In the genomic region with DNA sequence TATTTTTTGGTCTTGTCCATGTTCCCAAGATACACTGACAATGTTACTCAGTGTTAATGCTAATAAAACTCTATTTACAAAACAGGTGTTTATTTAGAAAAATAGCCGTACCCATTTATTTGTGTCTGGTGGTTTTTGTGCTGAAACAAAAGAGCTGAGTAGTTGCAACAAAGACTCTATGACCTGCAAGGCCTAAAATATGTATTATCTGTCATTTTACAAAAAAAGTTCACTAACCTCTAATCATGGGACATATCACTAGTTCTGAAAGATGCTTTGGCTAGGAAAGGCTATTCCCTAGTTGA, we compare ENCODE assay signal across 25 cellular contexts. TPM values are rescaled to one million over a fixed set of nuclear protein-coding genes. Genes with fewer than 3 reads are reported as not detected.
DNase-seq lines count a peak whose midpoint lies in the region; ATAC-seq, FAIRE-seq and TF ChIP-seq lines count a peak whose summit lies in the region.
"Had no signal": no experiment of that assay in that cellular context is flagged by ENCODE, and none has a peak within 500 bp of the region (broad histone marks: within the 10 kb centered on the region; RNA-seq: fewer than 3 reads in every experiment).

No MANE protein-coding gene starts in this region.

- TF ChIP-seq EP300 in H1 (IDR thresholded peaks at IDR 0.05; ENCODE audit: borderline replicate concordance in 1 of 2, low read depth in 2 of 2, low read length in 2 of 2) = no peak

- no peaks in the 10 kb centered on the region for H3F3A ChIP-seq in OCI-LY1 (ENCODE audit: insufficient read depth, low read length)

- TF ChIP-seq POLR2A in H1 (IDR thresholded peaks at IDR 0.05; ENCODE audit: control extremely low read depth in 1 of 2, low read depth in 2 of 2, low read length in 2 of 2) = no peak

- H4K20me1 ChIP-seq in OCI-LY1 (ENCODE audit: insufficient read depth, low read length) (no peaks in the 10 kb centered on the region), H1 (replicated peaks in 1 of 2; ENCODE audit: control insufficient read depth in 1 of 2, insufficient read depth in 2 of 2, low read length in 2 of 2) (no peaks in the 10 kb centered on the region)

- H2BK5ac ChIP-seq in H1 (ENCODE audit: low read depth, low read length) = no peak overlapping the region

- FAIRE-seq in H1 (lab: Jason Lieb, UNC) = no peak

- ATAC-seq in natural killer cell = no peak
- no peak for ATAC-seq in natural killer cell treated with Interleukin-12 subunit alpha and Interleukin-12 subunit beta and Interleukin-15 and Interleukin-18, amount 100 ng/mL, for 72 hours
- no peak for ATAC-seq in activated CD8-positive, alpha-beta memory T cell treated with anti-CD3 and anti-CD28 coated beads, Interleukin-2, amount 10 ng/mL, durations not matched to agents 7 days and 5 days
- ATAC-seq: left ventricle myocardium superior had no signal

- no peaks in the 10 kb centered on the region for H3K23me2 ChIP-seq in H1 (ENCODE audit: low read depth, low read length)

- H3K9me2 ChIP-seq in OCI-LY1 (ENCODE audit: low read depth, low read length) = no peaks in the 10 kb centered on the region

- H2BK12ac ChIP-seq in H1 (ENCODE audit: low read depth, low read length) = no peak overlapping the region

- no peak overlapping the region for H3K4me3 Mint-ChIP-seq in natural killer cell
- H3K4me3 Mint-ChIP-seq in natural killer cell treated with Interleukin-12 subunit alpha and Interleukin-12 subunit beta and Interleukin-15 and Interleukin-18, amount 100 ng/mL, for 72 hours = no peak overlapping the region
- no peak overlapping the region for H3K4me3 Mint-ChIP-seq in type B pancreatic cell
- no peak overlapping the region for H3K4me3 Mint-ChIP-seq in immature natural killer cell
- no peak overlapping the region for H3K4me3 Mint-ChIP-seq in CD4-positive, alpha-beta memory T cell
- H3K4me3 Mint-ChIP-seq in activated CD8-positive, alpha-beta memory T cell treated with anti-CD3 and anti-CD28 coated beads, Interleukin-2, amount 10 ng/mL, durations not matched to agents 7 days and 5 days = no peak overlapping the region
- H3K4me3 Mint-ChIP-seq: activated naive CD4-positive, alpha-beta T cell treated with anti-CD3 and anti-CD28 coated beads, Interleukin-2, amount 10 ng/mL, durations not matched to agents 7 days and 5 days; IgD-negative memory B cell had no signal

- H3K27ac ChIP-seq in OCI-LY1 (ENCODE audit: low read depth, low read length, poor library complexity, severe bottlenecking) (no peak overlapping the region), H1 (ENCODE audit: low read depth, low read length) (no peak overlapping the region)
- H3K27ac ChIP-seq in CD4-positive, alpha-beta memory T cell (ENCODE audit: low read depth, low read length) = no peak overlapping the region
- H3K27ac ChIP-seq: GM23248, ovary, spleen, tibial nerve had no signal

- no peak overlapping the region for H4K91ac ChIP-seq in H1 (replicated peaks; ENCODE audit: insufficient read length, low read length)

- H3K56ac ChIP-seq in H1 (replicated peaks; ENCODE audit: insufficient read length, low read depth, low read length) = no peak overlapping the region

- H3K4me3 ChIP-seq in OCI-LY1 (ENCODE audit: low read depth, low read length, poor library complexity, severe bottlenecking) (no peak overlapping the region), H1 (ENCODE audit: extremely low read depth in 1 of 4, insufficient read depth in 2 of 4, low read depth in 3 of 4, low read length in 4 of 4) (no peak overlapping the region; a peak in 1 of 8 replicates)
- no peak overlapping the region for H3K4me3 ChIP-seq in CD4-positive, alpha-beta memory T cell (ENCODE audit: low read length in 2 of 2)
- H3K4me3 ChIP-seq: GM23248, MG63, ovary, spleen, tibial nerve had no signal

- H3K27ac Mint-ChIP-seq in natural killer cell (no peak overlapping the region), type B pancreatic cell (no peak overlapping the region), immature natural killer cell (no peak overlapping the region)
- no peak overlapping the region for H3K27ac Mint-ChIP-seq in natural killer cell treated with Interleukin-12 subunit alpha and Interleukin-12 subunit beta and Interleukin-15 and Interleukin-18, amount 100 ng/mL, for 72 hours
- H3K27ac Mint-ChIP-seq in CD4-positive, alpha-beta memory T cell = no peak overlapping the region
- no peak overlapping the region for H3K27ac Mint-ChIP-seq in activated CD8-positive, alpha-beta memory T cell treated with anti-CD3 and anti-CD28 coated beads, Interleukin-2, amount 10 ng/mL, durations not matched to agents 7 days and 5 days
- H3K27ac Mint-ChIP-seq: activated naive CD4-positive, alpha-beta T cell treated with anti-CD3 and anti-CD28 coated beads, Interleukin-2, amount 10 ng/mL, durations not matched to agents 7 days and 5 days; IgD-negative memory B cell had no signal

- 94% methylated on average over 1 of the region's 1 CpG; no CpG with 5 or more reads in 1 of the 2 experiments for WGBS in H1 (ENCODE audit: extremely low coverage in 1 of 2, insufficient coverage in 1 of 2, insufficient read length in 1 of 2, insufficient replicate concordance in 2 of 2, low coverage in 1 of 2, low lambda C conversion rate in 2 of 2, missing lambda C conversion rate in 1 of 2), 2 experiments

- H2AFZ ChIP-seq in OCI-LY1 (ENCODE audit: low read length) = no peak overlapping the region
- H2AFZ ChIP-seq in H1 (ENCODE audit: low read length) = no peak overlapping the region

- H3K9me3 ChIP-seq in OCI-LY1 (ENCODE audit: low read length) (no peaks in the 10 kb centered on the region), H1 (ENCODE audit: insufficient read depth in 2 of 2, low read depth in 1 of 2, low read length in 1 of 2) (no peaks in the 10 kb centered on the region)
- no peaks in the 10 kb centered on the region for H3K9me3 ChIP-seq in CD4-positive, alpha-beta memory T cell (ENCODE audit: control insufficient read depth in 1 of 2, low read length in 2 of 2)
- H3K9me3 ChIP-seq: MG63, ovary, spleen, tibial nerve had no signal

- H3K4me2 ChIP-seq in OCI-LY1 (ENCODE audit: low read length) (no peak overlapping the region), H1 (ENCODE audit: insufficient read depth in 1 of 2, low read depth in 2 of 2, low read length in 2 of 2) (no peak overlapping the region)

- POLR2A ChIA-PET in H1 (lab: Charles Lee; ENCODE audit: partially characterized antibody) = no interaction called here
- POLR2A ChIA-PET in CD4-positive, alpha-beta memory T cell (lab: Charles Lee; ENCODE audit: partially characterized antibody) = no interaction called here

- H3K36me3 Mint-ChIP-seq in natural killer cell (no peaks in the 10 kb centered on the region), type B pancreatic cell (no peaks in the 10 kb centered on the region), immature natural killer cell (no peaks in the 10 kb centered on the region)
- no peaks in the 10 kb centered on the region for H3K36me3 Mint-ChIP-seq in natural killer cell treated with Interleukin-12 subunit alpha and Interleukin-12 subunit beta and Interleukin-15 and Interleukin-18, amount 100 ng/mL, for 72 hours
- no peaks in the 10 kb centered on the region for H3K36me3 Mint-ChIP-seq in CD4-positive, alpha-beta memory T cell
- H3K36me3 Mint-ChIP-seq in activated CD8-positive, alpha-beta memory T cell treated with anti-CD3 and anti-CD28 coated beads, Interleukin-2, amount 10 ng/mL, durations not matched to agents 7 days and 5 days = no peaks in the 10 kb centered on the region
- H3K36me3 Mint-ChIP-seq: activated naive CD4-positive, alpha-beta T cell treated with anti-CD3 and anti-CD28 coated beads, Interleukin-2, amount 10 ng/mL, durations not matched to agents 7 days and 5 days; IgD-negative memory B cell had no signal

- DNase-seq in natural killer cell (no peak), H1 (ENCODE audit: low read depth in 1 of 2, low spot score in 2 of 2) (no peak), type B pancreatic cell (ENCODE audit: extremely low spot score, unreplicated experiment) (no peak), immature natural killer cell (no peak)
- DNase-seq in natural killer cell treated with Interleukin-12 subunit alpha and Interleukin-12 subunit beta and Interleukin-15 and Interleukin-18, amount 100 ng/mL, for 72 hours (ENCODE audit: low spot score) = no peak
- no peak for DNase-seq in CD4-positive, alpha-beta memory T cell
- DNase-seq in activated CD8-positive, alpha-beta memory T cell treated with anti-CD3 and anti-CD28 coated beads, Interleukin-2, amount 10 ng/mL, durations not matched to agents 7 days and 5 days = no peak
- DNase-seq: activated CD4-positive, alpha-beta T cell treated with anti-CD3 and anti-CD28 coated beads, Interleukin-2, amount 50 U/mL, for 4 hours; activated CD4-positive, CD25-positive, alpha-beta regulatory T cell; activated CD8-positive, alpha-beta memory T cell treated with anti-CD3 and anti-CD28 coated beads, Interleukin-2, amount 50 U/mL, for 48 hours; activated naive CD4-positive, alpha-beta T cell treated with anti-CD3 and anti-CD28 coated beads, Interleukin-2, amount 10 ng/mL, durations not matched to agents 7 days and 5 days; islet precursor cell; left ventricle myocardium superior; MG63; NCI-H2107; ovary; SIG-M5; spleen had no signal

- H2BK120ac ChIP-seq in H1 (replicated peaks; ENCODE audit: low read depth, low read length) = peak overlapping the region; percentile 50

- H4K5ac ChIP-seq in H1 (ENCODE audit: insufficient read length, low read depth, low read length) = no peak overlapping the region

- no peak overlapping the region for H3K14ac ChIP-seq in H1 (ENCODE audit: insufficient read length)

- intact Hi-C loops in natural killer cell (cut with micrococcal nuclease) = loop anchor here (1.0 to 5.0 kb wide), 2 partner anchors 137 to 264 kb away; no protein-coding TSS in a partner anchor
- intact Hi-C loops in CD4-positive, alpha-beta memory T cell (cut with micrococcal nuclease) = loop anchor here (1.0 to 2.0 kb wide), 2 partner anchors 79 to 137 kb away; no protein-coding TSS in a partner anchor

- H3K79me2 ChIP-seq in OCI-LY1 (ENCODE audit: insufficient read depth, low read length) (no peaks in the 10 kb centered on the region), H1 (ENCODE audit: control insufficient read depth in 1 of 2, insufficient read depth in 2 of 2, low read length in 2 of 2) (no peaks in the 10 kb centered on the region)

- H3K9me3 Mint-ChIP-seq in natural killer cell = no peaks in the 10 kb centered on the region
- no peaks in the 10 kb centered on the region for H3K9me3 Mint-ChIP-seq in natural killer cell treated with Interleukin-12 subunit alpha and Interleukin-12 subunit beta and Interleukin-15 and Interleukin-18, amount 100 ng/mL, for 72 hours
- peaks cover 4% of the 10 kb centered on the region for H3K9me3 Mint-ChIP-seq in type B pancreatic cell
- H3K9me3 Mint-ChIP-seq in immature natural killer cell = no peaks in the 10 kb centered on the region
- peaks cover 0 to 3% (median 0%) of the 10 kb centered on the region in 8 donors for H3K9me3 Mint-ChIP-seq in CD4-positive, alpha-beta memory T cell
- H3K9me3 Mint-ChIP-seq in activated CD8-positive, alpha-beta memory T cell treated with anti-CD3 and anti-CD28 coated beads, Interleukin-2, amount 10 ng/mL, durations not matched to agents 7 days and 5 days (ENCODE audit: low read depth) = no peaks in the 10 kb centered on the region
- H3K9me3 Mint-ChIP-seq: activated naive CD4-positive, alpha-beta T cell treated with anti-CD3 and anti-CD28 coated beads, Interleukin-2, amount 10 ng/mL, durations not matched to agents 7 days and 5 days; IgD-negative memory B cell had no signal

- no peak overlapping the region for H4K8ac ChIP-seq in H1 (ENCODE audit: extremely low read depth, insufficient read depth, low read length)

- no peak overlapping the region for H2AK5ac ChIP-seq in H1 (ENCODE audit: low read depth, low read length)

- no peaks in the 10 kb centered on the region for H3K27me3 ChIP-seq in OCI-LY1 (ENCODE audit: insufficient read depth, low read length)
- no peaks in the 10 kb centered on the region for H3K27me3 ChIP-seq in H1 (replicated peaks in 1 of 4; ENCODE audit: control insufficient read depth in 3 of 4, extremely low read depth in 1 of 4, insufficient read depth in 3 of 4, low read length in 3 of 4)
- H3K27me3 ChIP-seq in CD4-positive, alpha-beta memory T cell (ENCODE audit: insufficient read depth, low read length) = no peaks in the 10 kb centered on the region
- H3K27me3 ChIP-seq: MG63, ovary, spleen, tibial nerve had no signal

- H3K9ac ChIP-seq in OCI-LY1 (ENCODE audit: low read length) (no peak overlapping the region), H1 (replicated peaks in 1 of 4; ENCODE audit: extremely low read depth in 1 of 4, low read depth in 3 of 4, low read length in 3 of 4) (no peak overlapping the region)
- H3K9ac ChIP-seq: GM23248 had no signal

- H3K23ac ChIP-seq in H1 (ENCODE audit: insufficient read length) = no peak overlapping the region

- no peak overlapping the region for H2BK15ac ChIP-seq in H1 (ENCODE audit: low read length)

- H3K4me1 ChIP-seq in OCI-LY1 (ENCODE audit: insufficient read depth, low read length, severe bottlenecking) (no peaks in the 10 kb centered on the region), H1 (replicated peaks in 1 of 4; ENCODE audit: control insufficient read depth in 3 of 4, insufficient read depth in 4 of 4, low read length in 3 of 4) (peaks cover 0 to 15% (median 5%) of the 10 kb centered on the region in 4 experiments; a peak in 5 of 7 replicates)
- H3K4me1 ChIP-seq in CD4-positive, alpha-beta memory T cell (ENCODE audit: insufficient read depth, low read length) = no peaks in the 10 kb centered on the region
- H3K4me1 ChIP-seq: tibial nerve had no signal

- H2BK20ac ChIP-seq in H1 (ENCODE audit: low read length) = no peak overlapping the region

- H3K27me3 Mint-ChIP-seq in natural killer cell (ENCODE audit: low read depth in 2 of 2) (peaks cover 0 to 2% of the 10 kb centered on the region in 2 donors), type B pancreatic cell (no peaks in the 10 kb centered on the region), immature natural killer cell (ENCODE audit: low read depth in 3 of 3) (peaks cover 0 to 6% (median 5%) of the 10 kb centered on the region in 3 donors)
- peaks cover 0 to 4% of the 10 kb centered on the region in 2 donors for H3K27me3 Mint-ChIP-seq in natural killer cell treated with Interleukin-12 subunit alpha and Interleukin-12 subunit beta and Interleukin-15 and Interleukin-18, amount 100 ng/mL, for 72 hours
- no peaks in the 10 kb centered on the region for H3K27me3 Mint-ChIP-seq in CD4-positive, alpha-beta memory T cell
- H3K27me3 Mint-ChIP-seq in activated CD8-positive, alpha-beta memory T cell treated with anti-CD3 and anti-CD28 coated beads, Interleukin-2, amount 10 ng/mL, durations not matched to agents 7 days and 5 days = peaks cover 4% of the 10 kb centered on the region
- H3K27me3 Mint-ChIP-seq: activated naive CD4-positive, alpha-beta T cell treated with anti-CD3 and anti-CD28 coated beads, Interleukin-2, amount 10 ng/mL, durations not matched to agents 7 days and 5 days; IgD-negative memory B cell had no signal

- H3K36me3 ChIP-seq in OCI-LY1 (ENCODE audit: insufficient read depth, low read length) = no peaks in the 10 kb centered on the region
- H3K36me3 ChIP-seq in H1 (ENCODE audit: control insufficient read depth in 2 of 4, insufficient read depth in 4 of 4, low read length in 3 of 4) = no peaks in the 10 kb centered on the region
- no peaks in the 10 kb centered on the region for H3K36me3 ChIP-seq in CD4-positive, alpha-beta memory T cell (ENCODE audit: insufficient read depth, low read length)
- H3K36me3 ChIP-seq: MG63, ovary, spleen, tibial nerve had no signal

- H3K18ac ChIP-seq in H1 (ENCODE audit: extremely low read depth, low read length) = no peak overlapping the region

- no peak for TF ChIP-seq RAD21 in H1 (IDR thresholded peaks at IDR 0.05 in 1 of 2, conservative IDR thresholded peaks at IDR 0.05 in 1 of 2; ENCODE audit: low read depth in 2 of 2, low read length in 2 of 2)

- peak; percentile 42 for TF ChIP-seq CTCF in natural killer cell (IDR thresholded peaks at IDR 0.05)
- peak; percentile 5; the same call in 1 of the 2 replicates for TF ChIP-seq CTCF in OCI-LY1 (IDR thresholded peaks at IDR 0.05; ENCODE audit: low read length)
- no peak for TF ChIP-seq CTCF in H1 (IDR thresholded peaks at IDR 0.05; ENCODE audit: control extremely low read depth in 1 of 3, insufficient read depth in 1 of 3, low read depth in 1 of 3, low read length in 3 of 3)
- peak; percentile 55 for TF ChIP-seq CTCF in type B pancreatic cell (conservative IDR thresholded peaks at IDR 0.05)

- no peaks in the 10 kb centered on the region for H3K79me1 ChIP-seq in H1 (ENCODE audit: low read depth, low read length)

- no peak overlapping the region for H3K4ac ChIP-seq in H1 (replicated peaks; ENCODE audit: insufficient read length, low read depth, low read length)

- CTCF ChIA-PET in H1 (lab: Charles Lee; ENCODE audit: partially characterized antibody) = interaction anchor here (0.6 to 2.7 kb wide), 17 partner anchors 12 to 274 kb away, joined by 3 to 14 read pairs (median 4); no protein-coding TSS in a partner anchor
- CTCF ChIA-PET in CD4-positive, alpha-beta memory T cell (lab: Charles Lee; ENCODE audit: partially characterized antibody) = interaction anchor here (0.6 to 1.4 kb wide), 6 partner anchors 9 to 157 kb away, joined by 3 to 5 read pairs (median 4); no protein-coding TSS in a partner anchor
- CTCF ChIA-PET in activated CD8-positive, alpha-beta memory T cell treated with anti-CD3 and anti-CD28 coated beads, Interleukin-2, amount 10 ng/mL, durations not matched to agents 7 days and 5 days (lab: Charles Lee) = interaction anchor here (0.6 to 1.0 kb wide), 2 partner anchors 87 to 264 kb away, joined by 3 to 4 read pairs; no protein-coding TSS in a partner anchor

- H3K4me1 Mint-ChIP-seq in natural killer cell (peaks cover 0 to 5% of the 10 kb centered on the region in 2 donors), type B pancreatic cell (ENCODE audit: unreplicated experiment) (peaks cover 7% of the 10 kb centered on the region), immature natural killer cell (no peaks in the 10 kb centered on the region)
- H3K4me1 Mint-ChIP-seq in natural killer cell treated with Interleukin-12 subunit alpha and Interleukin-12 subunit beta and Interleukin-15 and Interleukin-18, amount 100 ng/mL, for 72 hours (ENCODE audit: low read depth in 2 of 2) = peaks cover 2 to 5% of the 10 kb centered on the region in 2 donors
- H3K4me1 Mint-ChIP-seq in CD4-positive, alpha-beta memory T cell = no peaks in the 10 kb centered on the region
- peaks cover 1% of the 10 kb centered on the region for H3K4me1 Mint-ChIP-seq in activated CD8-positive, alpha-beta memory T cell treated with anti-CD3 and anti-CD28 coated beads, Interleukin-2, amount 10 ng/mL, durations not matched to agents 7 days and 5 days
- H3K4me1 Mint-ChIP-seq: activated naive CD4-positive, alpha-beta T cell treated with anti-CD3 and anti-CD28 coated beads, Interleukin-2, amount 10 ng/mL, durations not matched to agents 7 days and 5 days; IgD-negative memory B cell had no signal

RNA-seq across cellular contexts. Expression of a gene that starts 59.2 kb away (rescaled TPM):
- total RNA-seq in natural killer cell (1 to 10 TPM in 1 of 3 donors, under 1 TPM in 1, not detected in 1; 0.40 to 1.1 TPM), type B pancreatic cell (ENCODE audit: low replicate concordance) (not detected in 2 replicates)
- under 1 TPM in 1 of 2 donors, not detected in 1; 0.45 TPM for total RNA-seq in natural killer cell treated with Interleukin-12 subunit alpha and Interleukin-12 subunit beta and Interleukin-15 and Interleukin-18, amount 100 ng/mL, for 72 hours
- total RNA-seq in H1 (2021; fragmentation: NEBNext Ultra II Directional; extraction: Animal tissue kit (Norgen Biotek cat#: 25700)) = not detected in 2 replicates
- polyA plus RNA-seq in H1 (2011; rRNA removed) (not detected in 2 replicates), immature natural killer cell (not detected)
- not detected for polyA plus RNA-seq in H1 (2011; cell fraction: cytosol; rRNA removed)
- not detected for polyA plus RNA-seq in H1 (2011; cell fraction: nucleus; rRNA removed)
- polyA plus RNA-seq in H1 (2012, experiment 1 of 2) = not detected in 4 replicates
- not detected for polyA plus RNA-seq in H1 (2012, experiment 2 of 2)
- 0.06 TPM for polyA plus RNA-seq in H1 (2013, experiment 1 of 2)
- polyA plus RNA-seq in H1 (2013, experiment 2 of 2) = 0.04 TPM
- polyA minus RNA-seq in H1 (2011; rRNA and poly(A)+ RNA removed) = 0.12 TPM in 1 of 2 replicates, not detected in the other
- not detected for polyA minus RNA-seq in H1 (2011; cell fraction: cytosol; rRNA and poly(A)+ RNA removed)
- polyA minus RNA-seq in H1 (2011; cell fraction: nucleus; rRNA and poly(A)+ RNA removed) = not detected
- not detected for total RNA-seq in CD4-positive, alpha-beta memory T cell
- not detected for polyA plus RNA-seq in CD4-positive, alpha-beta memory T cell
- under 1 TPM in 1 of 2 experiments, not detected in 1; 0.33 TPM for total RNA-seq in activated CD8-positive, alpha-beta memory T cell treated with anti-CD3 and anti-CD28 coated beads, Interleukin-2, amount 10 ng/mL, durations not matched to agents 7 days and 5 days
- total RNA-seq: A172, glomerular endothelial cell, GM23248, left ventricle myocardium superior, mesenteric fat pad, ovary, tibial nerve had no signal
- polyA plus RNA-seq: GM23248, IgD-negative memory B cell, ovary had no signal

Comparison
In these comparisons a context has a peak if more than half of its experiments do, and no peak if none do; other contexts are left out.
1. CTCF ChIP-seq: peak in natural killer cell (single experiment), OCI-LY1 (single experiment) and type B pancreatic cell (single experiment); none in H1 (0 of 3).